ENCODE assay signal across 8 cellular contexts in genomic region chrX:100895365-100896075, GRCh38. TPM values are rescaled to one million over a fixed set of nuclear protein-coding genes. Genes with fewer than 3 reads are reported as not detected.
DNase-seq lines count a peak whose midpoint lies in the region; ATAC-seq and TF ChIP-seq lines count a peak whose summit lies in the region.

No MANE protein-coding gene starts in this region.

- no peaks in the 10 kb centered on the region for H3K9me3 ChIP-seq in NT2/D1 (ENCODE audit: insufficient read depth, low read length)
- no peaks in the 10 kb centered on the region for H3K9me3 ChIP-seq in endodermal cell (ENCODE audit: control insufficient read depth, low read length)

- H3K36me3 Mint-ChIP-seq in endodermal cell (ENCODE audit: low read depth): no peaks in the 10 kb centered on the region
- no peaks in the 10 kb centered on the region for H3K36me3 Mint-ChIP-seq in osteocyte (ENCODE audit: unreplicated experiment)

- no peaks in the 10 kb centered on the region for H3K27me3 ChIP-seq in NT2/D1 (ENCODE audit: insufficient read depth, insufficient read length)
- H3K27me3 ChIP-seq in endodermal cell (ENCODE audit: control insufficient read depth, insufficient read depth, low read length, poor library complexity, severe bottlenecking): no peaks in the 10 kb centered on the region

- ATAC-seq in HG02885 (IDR thresholded peaks at IDR 0.05; ENCODE audit: poor library complexity, unreplicated experiment) (peak; percentile 86), HG02973 (IDR thresholded peaks at IDR 0.05; ENCODE audit: unreplicated experiment) (no peak), HG03025 (IDR thresholded peaks at IDR 0.05; ENCODE audit: low FRiP score, unreplicated experiment) (no peak)

- no peak overlapping the region for H3K27ac ChIP-seq in endodermal cell (ENCODE audit: low read depth, low read length)

- 18 to 50% methylated on average over 2 to 5 of the region's 5 CpGs for WGBS in endodermal cell (ENCODE audit: insufficient coverage in 1 of 2, insufficient read length in 1 of 2), 2 experiments

- H3K4me1 ChIP-seq in NT2/D1 (ENCODE audit: insufficient read depth, insufficient read length) (no peaks in the 10 kb centered on the region), endodermal cell (ENCODE audit: control insufficient read depth, insufficient read depth, low read length) (no peaks in the 10 kb centered on the region)

- H3K36me3 ChIP-seq in NT2/D1 (ENCODE audit: insufficient read depth, insufficient read length, low read length) (no peaks in the 10 kb centered on the region), endodermal cell (ENCODE audit: control insufficient read depth, insufficient read depth, low read length) (no peaks in the 10 kb centered on the region)

- TF ChIP-seq CTCF in endodermal cell (conservative IDR thresholded peaks at IDR 0.05) (peak; percentile 76), osteocyte (IDR thresholded peaks at IDR 0.05) (peak; percentile 69)

- peak; percentile 11 for DNase-seq in stimulated activated CD4-positive, alpha-beta T cell treated with anti-CD3 and anti-CD28 coated beads, Interleukin-15, amount 100 ng/mL, for 24 hours
- DNase-seq in stimulated activated CD4-positive, alpha-beta T cell treated with anti-CD3 and anti-CD28 coated beads, Interleukin-4, amount 100 ng/mL, for 4 hours: no peak
- DNase-seq in NT2/D1 (ENCODE audit: low read depth, low spot score): peak; percentile 54
- DNase-seq in endodermal cell: peak; percentile 72
- no peak for DNase-seq in osteocyte (ENCODE audit: extremely low spot score, unreplicated experiment)

- H3K27me3 Mint-ChIP-seq in endodermal cell (ENCODE audit: insufficient read depth): no peaks in the 10 kb centered on the region
- H3K27me3 Mint-ChIP-seq in osteocyte (ENCODE audit: unreplicated experiment): no peaks in the 10 kb centered on the region

- H3K4me3 ChIP-seq in NT2/D1 (ENCODE audit: insufficient read length, low read depth) (no peak overlapping the region), endodermal cell (ENCODE audit: low read length) (no peak overlapping the region)

- H3K9ac ChIP-seq in NT2/D1 (ENCODE audit: insufficient read length, low read depth): no peak overlapping the region
- no peak overlapping the region for H3K9ac ChIP-seq in endodermal cell (ENCODE audit: extremely low read depth, low read length, poor library complexity, severe bottlenecking)

- H3K4me1 Mint-ChIP-seq in endodermal cell (peaks cover 3% of the 10 kb centered on the region), osteocyte (ENCODE audit: unreplicated experiment) (no peaks in the 10 kb centered on the region)

- peaks cover 46% of the 10 kb centered on the region for H3K9me3 Mint-ChIP-seq in endodermal cell
- H3K9me3 Mint-ChIP-seq in osteocyte (ENCODE audit: unreplicated experiment): peaks cover 11% of the 10 kb centered on the region

- H3K27ac Mint-ChIP-seq in endodermal cell (no peak overlapping the region), osteocyte (ENCODE audit: unreplicated experiment) (no peak overlapping the region)

- H3K4me3 Mint-ChIP-seq in endodermal cell: no peak overlapping the region
- no peak overlapping the region for H3K4me3 Mint-ChIP-seq in osteocyte (ENCODE audit: unreplicated experiment)

RNA-seq across cellular contexts. Expression of gene NOX1, which starts 21.4 kb away (rescaled TPM):
- total RNA-seq in endodermal cell: not detected
- polyA plus RNA-seq in endodermal cell (2013, experiment 1 of 2): not detected
- polyA plus RNA-seq in endodermal cell (2013, experiment 2 of 2): not detected
- not detected in 2 replicates for total RNA-seq in osteocyte

RNA-seq across cellular contexts. Expression of gene XKRX, which starts 33.2 kb away (rescaled TPM):
- under 1 TPM; 0.84 to 0.99 TPM for total RNA-seq in endodermal cell
- 0.71 TPM for polyA plus RNA-seq in endodermal cell (2013, experiment 1 of 2)
- 0.87 TPM for polyA plus RNA-seq in endodermal cell (2013, experiment 2 of 2)
- total RNA-seq in osteocyte: not detected in 2 replicates

Comparison
In these comparisons a context has a peak if more than half of its experiments do, and no peak if none do; other contexts are left out.
1. DNase-seq: peak in stimulated activated CD4-positive, alpha-beta T cell treated with anti-CD3 and anti-CD28 coated beads, Interleukin-15, amount 100 ng/mL, for 24 hours (single experiment), NT2/D1 (single experiment) and endodermal cell (single experiment); none in stimulated activated CD4-positive, alpha-beta T cell treated with anti-CD3 and anti-CD28 coated beads, Interleukin-4, amount 100 ng/mL, for 4 hours (0 of 2) and osteocyte (single experiment).